In genomic region chr9:128455849-128456612, GRCh38 we compare ENCODE assay signal across 1 cellular context.
A peak's percentile ranks its signal among the peaks of the same experiment; 100 is the strongest.
TF ChIP-seq lines count a peak whose summit lies in the region.

Gene ODF2 (plus strand): TSS chr9:128456006. CDS start chr9:128456092, 86 bp downstream.

TF ChIP-seq in HEK293, 187 proteins besides CTCF, POLR2A, EP300 and RAD21 (continued from another document and continues in another):
- no peak for TF ChIP-seq ZNF366 (tag by site-specific recombination; conservative IDR thresholded peaks at IDR 0.05)
- TF ChIP-seq ZNF394 (tag by site-specific recombination; IDR thresholded peaks at IDR 0.05; ENCODE audit: borderline replicate concordance): no peak
- peak; percentile 64 for TF ChIP-seq ZNF629 (tag by site-specific recombination; IDR thresholded peaks at IDR 0.05)
- no peak for TF ChIP-seq ZNF623 (tag by site-specific recombination; IDR thresholded peaks at IDR 0.05)
- TF ChIP-seq ZNF837 (tag by site-specific recombination; IDR thresholded peaks at IDR 0.05): no peak
- TF ChIP-seq ZBTB49 (tag by site-specific recombination; IDR thresholded peaks at IDR 0.05; ENCODE audit: low read depth): no peak
- no peak for TF ChIP-seq ZNF148 (tag by site-specific recombination; IDR thresholded peaks at IDR 0.05; ENCODE audit: borderline replicate concordance)
- TF ChIP-seq KLF7 (tag by site-specific recombination; IDR thresholded peaks at IDR 0.05; ENCODE audit: borderline replicate concordance): peak; percentile 11; the same call in 1 of the 2 replicates
- no peak for TF ChIP-seq ZNF707 (tag by site-specific recombination; IDR thresholded peaks at IDR 0.05)
- TF ChIP-seq REST (tag by site-specific recombination; IDR thresholded peaks at IDR 0.05): no peak
- TF ChIP-seq ZNF48 (tag by site-specific recombination; IDR thresholded peaks at IDR 0.05): no peak
- TF ChIP-seq ZNF585B (tag by site-specific recombination; IDR thresholded peaks at IDR 0.05): no peak
- no peak for TF ChIP-seq GLI2 (tag by site-specific recombination; IDR thresholded peaks at IDR 0.05; ENCODE audit: borderline replicate concordance, low read depth)
- no peak for TF ChIP-seq ZNF488 (tag by site-specific recombination; IDR thresholded peaks at IDR 0.05)
- TF ChIP-seq OVOL3 (tag by site-specific recombination; IDR thresholded peaks at IDR 0.05): no peak
- no peak for TF ChIP-seq ZNF571 (tag by site-specific recombination; IDR thresholded peaks at IDR 0.05)
- TF ChIP-seq ZFP41 (tag by site-specific recombination; IDR thresholded peaks at IDR 0.05; ENCODE audit: borderline replicate concordance): no peak
- no peak for TF ChIP-seq KLF1 (tag by site-specific recombination; IDR thresholded peaks at IDR 0.05)
- TF ChIP-seq ZXDB (tag by site-specific recombination; IDR thresholded peaks at IDR 0.05): peak; percentile 94; the same call in 1 of the 2 replicates
- no peak for TF ChIP-seq ZNF76 (tag by site-specific recombination; IDR thresholded peaks at IDR 0.05; ENCODE audit: borderline replicate concordance, low read depth)
- no peak for TF ChIP-seq ZNF138 (tag by site-specific recombination; IDR thresholded peaks at IDR 0.05; ENCODE audit: borderline replicate concordance)
- TF ChIP-seq ZBTB44 (tag by site-specific recombination; IDR thresholded peaks at IDR 0.05): 0 out of 2 replicates have a peak, but pooled peaks have one; percentile 15
- 0 out of 2 replicates have a peak, but pooled peaks have one; percentile 23 for TF ChIP-seq PBX3 (CRISPR knock-in tag; IDR thresholded peaks at IDR 0.05)
- TF ChIP-seq ZNF701 (tag by site-specific recombination; IDR thresholded peaks at IDR 0.05): no peak
- TF ChIP-seq ZNF513 (tag by site-specific recombination; IDR thresholded peaks at IDR 0.05): no peak
- TF ChIP-seq ZBTB21 (tag by site-specific recombination; IDR thresholded peaks at IDR 0.05): no peak
- TF ChIP-seq ZSCAN18 (tag by site-specific recombination; IDR thresholded peaks at IDR 0.05): no peak
- no peak for TF ChIP-seq ZNF266 (tag by site-specific recombination; IDR thresholded peaks at IDR 0.05; ENCODE audit: low read depth)
- TF ChIP-seq ZNF211 (tag by site-specific recombination; IDR thresholded peaks at IDR 0.05; ENCODE audit: low read depth): no peak
- TF ChIP-seq GLIS2 (tag by site-specific recombination; IDR thresholded peaks at IDR 0.05): peak; percentile 61
- TF ChIP-seq ZNF354C (tag by site-specific recombination; IDR thresholded peaks at IDR 0.05; ENCODE audit: borderline replicate concordance, low read depth): no peak
- no peak for TF ChIP-seq ZNF292 (tag by site-specific recombination; IDR thresholded peaks at IDR 0.05; ENCODE audit: borderline replicate concordance, low read depth)
- peak; percentile 67 for TF ChIP-seq PATZ1 (tag by site-specific recombination; IDR thresholded peaks at IDR 0.05)
- TF ChIP-seq GLI4 (tag by site-specific recombination; IDR thresholded peaks at IDR 0.05): no peak
- TF ChIP-seq SALL2 (tag by site-specific recombination; IDR thresholded peaks at IDR 0.05; ENCODE audit: borderline replicate concordance): no peak
- no peak for TF ChIP-seq HOXD13 (CRISPR knock-in tag; IDR thresholded peaks at IDR 0.05; ENCODE audit: borderline replicate concordance)
- no peak for TF ChIP-seq PRDM4 (tag by site-specific recombination; IDR thresholded peaks at IDR 0.05)
- no peak for TF ChIP-seq ZNF843 (tag by site-specific recombination; IDR thresholded peaks at IDR 0.05)
- no peak for TF ChIP-seq ZEB2 (tag by site-specific recombination; IDR thresholded peaks at IDR 0.05)
- TF ChIP-seq MZF1 (tag by site-specific recombination; IDR thresholded peaks at IDR 0.05; ENCODE audit: borderline replicate concordance): no peak
- TF ChIP-seq ZNF548 (tag by site-specific recombination; IDR thresholded peaks at IDR 0.05): no peak
- no peak; the same call in 1 of the 2 replicates for TF ChIP-seq ZNF335 (tag by site-specific recombination; conservative IDR thresholded peaks at IDR 0.05)
